Comparison of ENCODE assay signal across 16 cellular contexts in genomic region chr5:66255702-66256101, GRCh38.
"Had no signal": no experiment of that assay in that cellular context is flagged by ENCODE, and none has a peak within 500 bp of the region (broad histone marks: within the 10 kb centered on the region; RNA-seq: fewer than 3 reads in every experiment).

No MANE protein-coding gene starts in this region.

- DNase-seq: activated CD4-positive, alpha-beta T cell treated with anti-CD3 and anti-CD28 coated beads, Interleukin-2, amount 50 U/mL, for 4 hours; activated effector memory CD4-positive, alpha-beta T cell treated with anti-CD3 and anti-CD28 coated beads, Interleukin-2, amount 50 U/mL, for 16 hours; activated T-cell treated with anti-CD3 and anti-CD28 coated beads, Interleukin-2, amount 50 U/mL, for 24 hours; amniotic stem cell; body of pancreas; erythroblast; hippocampal formation; kidney glomerular epithelial cell; pancreas; stimulated activated CD4-positive, alpha-beta T cell treated with anti-CD3 and anti-CD28 coated beads, Interleukin-4, amount 100 ng/mL, for 24 hours had no signal

- ATAC-seq: activated CD4-positive, CD25-positive, alpha-beta regulatory T cell treated with anti-CD3 and anti-CD28 coated beads, Interleukin-2, amount 50 U/mL, for 24 hours; activated naive CD4-positive, alpha-beta T cell treated with anti-CD3 and anti-CD28 coated beads, Interleukin-2, amount 50 U/mL, for 72 hours; body of pancreas; pancreas had no signal

- H3K27me3 ChIP-seq: body of pancreas, pancreas, tibial nerve, vagina had no signal

- H3K4me3 Mint-ChIP-seq: activated T-cell treated with anti-CD3 and anti-CD28 coated beads, Interleukin-2, amount 50 U/mL, for 24 hours; central memory CD8-positive, alpha-beta T cell; dendritic cell treated with granulocyte-macrophage colony-stimulating factor and Interleukin-4, amounts not matched to agents 40 ng/mL and 50 ng/mL, for 4 days had no signal

- H3K4me1 ChIP-seq: body of pancreas, pancreas, tibial nerve, vagina had no signal

- H3K36me3 ChIP-seq: pancreas, tibial nerve, vagina had no signal

- H3K27ac ChIP-seq: body of pancreas, pancreas, tibial nerve, vagina had no signal

- H3K9me3 Mint-ChIP-seq: activated naive CD4-positive, alpha-beta T cell treated with anti-CD3 and anti-CD28 coated beads, Interleukin-2, amount 50 U/mL, for 72 hours; central memory CD8-positive, alpha-beta T cell had no signal

- H3K4me1 Mint-ChIP-seq: central memory CD8-positive, alpha-beta T cell had no signal

- H3K27ac Mint-ChIP-seq: activated naive CD4-positive, alpha-beta T cell treated with anti-CD3 and anti-CD28 coated beads, Interleukin-2, amount 50 U/mL, for 72 hours; activated T-cell treated with anti-CD3 and anti-CD28 coated beads, Interleukin-2, amount 50 U/mL, for 24 hours; dendritic cell treated with granulocyte-macrophage colony-stimulating factor and Interleukin-4, amounts not matched to agents 40 ng/mL and 50 ng/mL, for 4 days had no signal

- H3K36me3 Mint-ChIP-seq: activated naive CD4-positive, alpha-beta T cell treated with anti-CD3 and anti-CD28 coated beads, Interleukin-2, amount 50 U/mL, for 72 hours had no signal

- H3K4me3 ChIP-seq: body of pancreas, pancreas, tibial nerve, vagina had no signal

- H3K9me3 ChIP-seq: body of pancreas, pancreas, tibial nerve, vagina had no signal

- H3K27me3 Mint-ChIP-seq: activated T-cell treated with anti-CD3 and anti-CD28 coated beads, Interleukin-2, amount 50 U/mL, for 24 hours; central memory CD8-positive, alpha-beta T cell; dendritic cell treated with granulocyte-macrophage colony-stimulating factor and Interleukin-4, amounts not matched to agents 40 ng/mL and 50 ng/mL, for 4 days had no signal
